In the genomic region with DNA sequence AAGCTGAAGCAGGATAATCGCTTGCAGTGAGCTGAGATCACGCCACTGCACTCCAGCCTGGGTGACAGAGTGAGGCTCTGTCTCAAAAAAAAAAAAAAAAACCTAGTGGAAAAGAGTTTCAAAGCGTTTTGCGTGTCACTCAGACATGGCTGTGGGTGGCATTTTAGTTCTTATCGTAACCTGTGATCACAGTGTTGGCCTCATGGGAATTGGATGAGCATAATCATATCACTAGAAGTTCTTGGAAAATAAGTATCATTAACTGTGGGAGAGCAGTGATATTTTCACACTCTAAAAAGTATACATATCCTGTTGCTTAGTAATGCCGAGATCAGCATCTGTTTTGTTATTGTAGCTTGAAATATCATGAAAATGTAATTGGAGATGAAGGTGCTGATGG, we compare ENCODE assay signal across 20 cellular contexts.
A peak's percentile ranks its signal among the peaks of the same experiment; 100 is the strongest.
DNase-seq lines count a peak whose midpoint lies in the region; ATAC-seq and TF ChIP-seq lines count a peak whose summit lies in the region.
"Had no signal": no experiment of that assay in that cellular context is flagged by ENCODE, and none has a peak within 500 bp of the region (broad histone marks: within the 10 kb centered on the region; RNA-seq: fewer than 3 reads in every experiment).

No MANE protein-coding gene starts in this region.

- H3K9me3 ChIP-seq in HCT116 (ENCODE audit: control insufficient read depth in 1 of 2, insufficient read depth in 1 of 2, low read depth in 1 of 2, low read length in 2 of 2) (no peaks in the 10 kb centered on the region), endodermal cell (ENCODE audit: control insufficient read depth, low read length) (no peaks in the 10 kb centered on the region)
- H3K9me3 ChIP-seq: tibial nerve had no signal

- no peak for TF ChIP-seq RAD21 in HCT116 (IDR thresholded peaks at IDR 0.05; ENCODE audit: low read depth)

- H3K36me3 Mint-ChIP-seq in activated CD4-positive, alpha-beta memory T cell treated with anti-CD3 and anti-CD28 coated beads for 36 hours = no peaks in the 10 kb centered on the region
- no peaks in the 10 kb centered on the region for H3K36me3 Mint-ChIP-seq in glutamatergic neuron (ENCODE audit: unreplicated experiment)
- no peaks in the 10 kb centered on the region for H3K36me3 Mint-ChIP-seq in endodermal cell (ENCODE audit: low read depth)
- H3K36me3 Mint-ChIP-seq: WTC11 had no signal

- POLR2A ChIA-PET in HCT116 (lab: Charles Lee) = interaction anchor here (1.4 kb wide), 1 partner anchor 93 kb away, joined by 3 read pairs; a partner anchor contains a TSS
- POLR2A ChIA-PET in activated CD4-positive, alpha-beta memory T cell treated with anti-CD3 and anti-CD28 coated beads for 36 hours (lab: Charles Lee) = interaction anchor here (0.6 to 2.6 kb wide), 4 partner anchors 24 to 188 kb away, joined by 3 to 13 read pairs (median 7); a partner anchor contains a TSS

- no peaks in the 10 kb centered on the region for H3K9me3 Mint-ChIP-seq in activated CD4-positive, alpha-beta memory T cell treated with anti-CD3 and anti-CD28 coated beads for 36 hours
- H3K9me3 Mint-ChIP-seq in glutamatergic neuron (ENCODE audit: unreplicated experiment) (peaks cover 6% of the 10 kb centered on the region), endodermal cell (no peaks in the 10 kb centered on the region)
- H3K9me3 Mint-ChIP-seq: WTC11 had no signal

- H3K27ac ChIP-seq in HCT116 (ENCODE audit: low read depth, low read length) (no peak overlapping the region), endodermal cell (ENCODE audit: low read depth, low read length) (no peak overlapping the region)

- no peaks in the 10 kb centered on the region for H4K20me1 ChIP-seq in HCT116 (ENCODE audit: insufficient read depth)

- DNase-seq in activated T-cell treated with anti-CD3 and anti-CD28 coated beads for 24 hours (ENCODE audit: low read depth) (peak; percentile 41), activated T-cell treated with anti-CD3 and anti-CD28 coated beads for 4 hours (no peak), HCT116 (ENCODE audit: low read depth, low spot score) (no peak), choroid plexus epithelial cell (ENCODE audit: low read depth) (peak; percentile 11), glutamatergic neuron (no peak), endodermal cell (no peak)
- peak; percentile 40 for DNase-seq in activated CD4-positive, alpha-beta memory T cell treated with anti-CD3 and anti-CD28 coated beads for 36 hours
- DNase-seq: dorsolateral prefrontal cortex; erythroblast; HCEC 1CT; Kasumi-1; kidney; NCI-H187 treated with DMSO at 0.1 percent for 48 hours; NCI-H446 treated with DMSO at 0.1 percent for 48 hours; NK-92 treated with Interleukin-12 subunit alpha and Interleukin-12 subunit beta, amount 100 ng/mL, for 24 hours; retina had no signal

- ATAC-seq in HCT116 = no peak
- no peak for ATAC-seq in GM21423 (IDR thresholded peaks at IDR 0.05; ENCODE audit: unreplicated experiment)

- H3K9ac ChIP-seq in HCT116 (ENCODE audit: low read length) (no peak overlapping the region), endodermal cell (ENCODE audit: extremely low read depth, low read length, poor library complexity, severe bottlenecking) (no peak overlapping the region)

- H3K36me3 ChIP-seq in HCT116 (ENCODE audit: control insufficient read depth in 1 of 2, insufficient read depth in 2 of 2, low read length in 2 of 2) (no peaks in the 10 kb centered on the region), endodermal cell (ENCODE audit: control insufficient read depth, insufficient read depth, low read length) (no peaks in the 10 kb centered on the region)
- H3K36me3 ChIP-seq: tibial nerve had no signal

- H3K27me3 Mint-ChIP-seq in activated CD4-positive, alpha-beta memory T cell treated with anti-CD3 and anti-CD28 coated beads for 36 hours = no peaks in the 10 kb centered on the region
- H3K27me3 Mint-ChIP-seq in glutamatergic neuron (ENCODE audit: unreplicated experiment) (no peaks in the 10 kb centered on the region), endodermal cell (ENCODE audit: insufficient read depth) (no peaks in the 10 kb centered on the region)

- CTCF ChIA-PET in HCT116 (lab: Charles Lee) = interaction anchor here (2.0 kb wide), 2 partner anchors 12 to 100 kb away, joined by 4 to 8 read pairs; no protein-coding TSS in a partner anchor
- CTCF ChIA-PET in activated CD4-positive, alpha-beta memory T cell treated with anti-CD3 and anti-CD28 coated beads for 36 hours (lab: Charles Lee) = interaction anchor here (0.6 to 7.8 kb wide), 8 partner anchors 13 to 225 kb away, joined by 4 to 211 read pairs (median 13); a partner anchor contains a TSS

- no peak overlapping the region for H3K4me3 Mint-ChIP-seq in activated CD4-positive, alpha-beta memory T cell treated with anti-CD3 and anti-CD28 coated beads for 36 hours
- H3K4me3 Mint-ChIP-seq in glutamatergic neuron (ENCODE audit: unreplicated experiment) (no peak overlapping the region), endodermal cell (no peak overlapping the region)
- H3K4me3 Mint-ChIP-seq: WTC11 had no signal

- H3K9me2 ChIP-seq in HCT116 (ENCODE audit: insufficient read depth) = no peaks in the 10 kb centered on the region

- RAD21 ChIA-PET in HCT116 (lab: Charles Lee; ENCODE audit: low non-redundant PET in 1 of 2, low total read pairs in 2 of 2, uncharacterized antibody in 2 of 2, unreplicated experiment in 2 of 2) = interaction anchor here in 1 of 2 experiments (0.7 to 0.8 kb wide), 2 partner anchors 256 to 562 kb away, joined by 5 read pairs; no protein-coding TSS in a partner anchor

- intact Hi-C loops in HCT116 (cut with micrococcal nuclease) = loop anchor here (2.0 to 5.0 kb wide), 2 partner anchors 224 to 562 kb away; no protein-coding TSS in a partner anchor
- intact Hi-C loops in activated CD4-positive, alpha-beta memory T cell treated with anti-CD3 and anti-CD28 coated beads for 36 hours (cut with micrococcal nuclease) = loop anchor here (2.0 to 5.0 kb wide), 2 partner anchors 122 to 223 kb away; no protein-coding TSS in a partner anchor

- H3K27me3 ChIP-seq in HCT116 (ENCODE audit: insufficient read depth, low read length) = no peaks in the 10 kb centered on the region
- H3K27me3 ChIP-seq in endodermal cell (ENCODE audit: control insufficient read depth, insufficient read depth, low read length, poor library complexity, severe bottlenecking) = no peaks in the 10 kb centered on the region
- H3K27me3 ChIP-seq: dorsolateral prefrontal cortex, tibial nerve had no signal

- H3K4me1 ChIP-seq in HCT116 (ENCODE audit: control insufficient read depth in 1 of 2, insufficient read depth in 2 of 2, low read length in 2 of 2) (peaks cover 0 to 13% of the 10 kb centered on the region in 2 experiments; a peak in 3 of 4 replicates), endodermal cell (ENCODE audit: control insufficient read depth, insufficient read depth, low read length) (no peaks in the 10 kb centered on the region)

- WGBS in endodermal cell (ENCODE audit: insufficient coverage in 1 of 2, insufficient read length in 1 of 2), 2 experiments = 91 to 94% methylated on average over 6 of the region's 6 CpGs

- TF ChIP-seq CTCF in HCT116 (IDR thresholded peaks at IDR 0.05 in 2 of 3, conservative IDR thresholded peaks at IDR 0.05 in 1 of 3; ENCODE audit: borderline replicate concordance in 1 of 3, insufficient read depth in 1 of 3, low read depth in 2 of 3, low read length in 2 of 3) (no peak), choroid plexus epithelial cell (conservative IDR thresholded peaks at IDR 0.05; ENCODE audit: low read depth, low read length) (no peak), glutamatergic neuron (IDR thresholded peaks at IDR 0.05; ENCODE audit: partially characterized antibody, unreplicated experiment) (no peak), endodermal cell (conservative IDR thresholded peaks at IDR 0.05) (no peak)

- no peak overlapping the region for H3K4me2 ChIP-seq in HCT116 (ENCODE audit: low read length)

- peak overlapping the region; percentile 36 for H2AFZ ChIP-seq in HCT116 (ENCODE audit: low read depth, low read length, poor library complexity, severe bottlenecking)

- no peak for TF ChIP-seq POLR2A in HCT116 (IDR thresholded peaks at IDR 0.05; ENCODE audit: borderline replicate concordance, extremely low read depth, insufficient read depth, insufficient read length)

- H3K4me3 ChIP-seq in HCT116 (replicated peaks in 1 of 2; ENCODE audit: low read depth in 1 of 2, low read length in 2 of 2) (no peak overlapping the region), choroid plexus epithelial cell (ENCODE audit: low read depth, low read length) (no peak overlapping the region), endodermal cell (ENCODE audit: low read length) (no peak overlapping the region)
- H3K4me3 ChIP-seq: lung, tibial nerve had no signal

- peak overlapping the region; percentile 81 for H3K27ac Mint-ChIP-seq in activated CD4-positive, alpha-beta memory T cell treated with anti-CD3 and anti-CD28 coated beads for 36 hours
- no peak overlapping the region for H3K27ac Mint-ChIP-seq in glutamatergic neuron (ENCODE audit: unreplicated experiment)
- H3K27ac Mint-ChIP-seq in endodermal cell = no peak overlapping the region
- H3K27ac Mint-ChIP-seq: WTC11 had no signal

- H3K79me2 ChIP-seq in HCT116 (ENCODE audit: insufficient read depth, low read length) = no peaks in the 10 kb centered on the region

- no TSS peak for BruUV-seq in HCT116 (replicated peaks; lab: Mats Ljungman, UMichigan)

- H3K4me1 Mint-ChIP-seq in activated CD4-positive, alpha-beta memory T cell treated with anti-CD3 and anti-CD28 coated beads for 36 hours (ENCODE audit: low read depth) = peaks cover 48% of the 10 kb centered on the region
- H3K4me1 Mint-ChIP-seq in glutamatergic neuron (ENCODE audit: low read depth, unreplicated experiment) (peaks cover 34% of the 10 kb centered on the region), endodermal cell (peaks cover 1% of the 10 kb centered on the region)
- H3K4me1 Mint-ChIP-seq: WTC11 had no signal

TF ChIP-seq in HCT116, 20 proteins besides CTCF, POLR2A, EP300 and RAD21 (continues in another document):
- TF ChIP-seq, protein P1, sequence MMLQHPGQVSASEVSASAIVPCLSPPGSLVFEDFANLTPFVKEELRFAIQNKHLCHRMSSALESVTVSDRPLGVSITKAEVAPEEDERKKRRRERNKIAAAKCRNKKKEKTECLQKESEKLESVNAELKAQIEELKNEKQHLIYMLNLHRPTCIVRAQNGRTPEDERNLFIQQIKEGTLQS (IDR thresholded peaks at IDR 0.05) = no peak

Comparison
In these comparisons a context has a peak if more than half of its experiments do, and no peak if none do; other contexts are left out.
1. DNase-seq: peak in activated T-cell treated with anti-CD3 and anti-CD28 coated beads for 24 hours (single experiment), activated CD4-positive, alpha-beta memory T cell treated with anti-CD3 and anti-CD28 coated beads for 36 hours (single experiment) and choroid plexus epithelial cell (single experiment); none in activated T-cell treated with anti-CD3 and anti-CD28 coated beads for 4 hours (single experiment), HCT116 (single experiment), glutamatergic neuron (single experiment) and endodermal cell (single experiment).